Comparison of ENCODE assay signal across 15 cellular contexts in genomic region chr2:225472161-225472560, GRCh38.
"Had no signal": no experiment of that assay in that cellular context is flagged by ENCODE, and none has a peak within 500 bp of the region (broad histone marks: within the 10 kb centered on the region; RNA-seq: fewer than 3 reads in every experiment).

No MANE protein-coding gene starts in this region.

- H3K27ac Mint-ChIP-seq: activated naive CD4-positive, alpha-beta T cell treated with anti-CD3 and anti-CD28 coated beads for 36 hours; activated naive CD8-positive, alpha-beta T cell treated with anti-CD3 and anti-CD28 coated beads, Interleukin-2, amount 50 U/mL, for 24 hours; activated T-helper 2 cell treated with anti-CD3 and anti-CD28 coated beads, Interferon-gamma antibody, Interleukin-2, Interleukin-4, amounts not matched to agents 10 μg/mL and 5 μg/mL and 100 μg/mL, durations not matched to agents 14 hours and 24 hours and 36 hours; naive thymus-derived CD8-positive, alpha-beta T cell; stimulated activated naive CD8-positive, alpha-beta T cell treated with anti-CD3 and anti-CD28 coated beads, Interleukin-15, Interleukin-2, amounts not matched to agents 100 ng/mL and 50 ng/mL, for 24 hours had no signal

- H3K4me1 Mint-ChIP-seq: activated naive CD8-positive, alpha-beta T cell treated with anti-CD3 and anti-CD28 coated beads, Interleukin-2, amount 50 U/mL, for 24 hours; naive thymus-derived CD8-positive, alpha-beta T cell had no signal

- H3K36me3 Mint-ChIP-seq: naive thymus-derived CD8-positive, alpha-beta T cell had no signal

- H3K27me3 Mint-ChIP-seq: activated naive CD8-positive, alpha-beta T cell treated with anti-CD3 and anti-CD28 coated beads, Interleukin-2, amount 50 U/mL, for 24 hours; stimulated activated naive CD8-positive, alpha-beta T cell treated with anti-CD3 and anti-CD28 coated beads, Interleukin-15, Interleukin-2, amounts not matched to agents 100 ng/mL and 50 ng/mL, for 24 hours had no signal

- H3K4me3 ChIP-seq: ascending aorta, right atrium auricular region, suprapubic skin had no signal

- H3K9me3 Mint-ChIP-seq: activated naive CD4-positive, alpha-beta T cell treated with anti-CD3 and anti-CD28 coated beads for 36 hours; activated T-helper 2 cell treated with anti-CD3 and anti-CD28 coated beads, Interferon-gamma antibody, Interleukin-2, Interleukin-4, amounts not matched to agents 10 μg/mL and 5 μg/mL and 100 μg/mL, durations not matched to agents 14 hours and 24 hours and 36 hours; stimulated activated naive CD8-positive, alpha-beta T cell treated with anti-CD3 and anti-CD28 coated beads, Interleukin-15, Interleukin-2, amounts not matched to agents 100 ng/mL and 50 ng/mL, for 24 hours had no signal

- H3K36me3 ChIP-seq: ascending aorta, right atrium auricular region, suprapubic skin had no signal

- H3K27me3 ChIP-seq: ascending aorta, right atrium auricular region, suprapubic skin had no signal

- H3K9me3 ChIP-seq: ascending aorta, right atrium auricular region, suprapubic skin had no signal

- H3K4me1 ChIP-seq: ascending aorta, right atrium auricular region, suprapubic skin had no signal

- H3K27ac ChIP-seq: ascending aorta, epithelial cell of prostate, right atrium auricular region, suprapubic skin had no signal

- H3K4me3 Mint-ChIP-seq: activated naive CD4-positive, alpha-beta T cell treated with anti-CD3 and anti-CD28 coated beads for 36 hours; activated naive CD8-positive, alpha-beta T cell treated with anti-CD3 and anti-CD28 coated beads, Interleukin-2, amount 50 U/mL, for 24 hours; naive thymus-derived CD8-positive, alpha-beta T cell; stimulated activated naive CD8-positive, alpha-beta T cell treated with anti-CD3 and anti-CD28 coated beads, Interleukin-15, Interleukin-2, amounts not matched to agents 100 ng/mL and 50 ng/mL, for 24 hours had no signal

- DNase-seq: activated CD4-positive, alpha-beta T cell treated with anti-CD3 and anti-CD28 coated beads, Interleukin-2, amount 50 U/mL, for 4 hours; activated CD4-positive, CD25-positive, alpha-beta regulatory T cell treated with anti-CD3 and anti-CD28 coated beads, Interleukin-2, amount 50 U/mL, for 72 hours; activated naive CD4-positive, alpha-beta T cell treated with anti-CD3 and anti-CD28 coated beads for 36 hours; activated naive CD8-positive, alpha-beta T cell treated with anti-CD3 and anti-CD28 coated beads, Interleukin-2, amount 50 U/mL, for 24 hours; foreskin melanocyte; head of caudate nucleus; naive thymus-derived CD8-positive, alpha-beta T cell; posterior cingulate gyrus; T-helper 9 cell had no signal
